ENCODE assay signal across 8 cellular contexts in the genomic region with DNA sequence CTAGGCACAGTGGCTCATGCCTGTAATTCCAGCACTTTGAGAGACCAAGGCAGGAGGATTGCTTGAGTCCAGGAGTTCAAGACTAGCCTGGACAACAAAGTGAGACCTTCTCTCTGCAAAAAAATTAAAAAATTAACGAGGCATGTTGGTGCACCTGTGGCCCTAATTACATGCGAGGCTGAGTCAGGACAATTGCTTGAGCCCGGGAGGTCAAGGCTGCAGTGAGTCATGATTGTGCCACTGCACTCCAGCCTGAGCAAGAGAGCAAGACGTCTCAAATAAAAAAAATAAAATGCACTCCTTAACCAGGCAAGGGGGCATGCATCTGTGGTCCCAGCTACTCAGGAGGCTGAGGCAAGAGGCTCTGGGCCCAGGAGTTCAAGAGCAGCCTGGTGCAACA. TPM values are rescaled to one million over a fixed set of nuclear protein-coding genes. Genes with fewer than 3 reads are reported as not detected.
DNase-seq lines count a peak whose midpoint lies in the region; ATAC-seq, FAIRE-seq and TF ChIP-seq lines count a peak whose summit lies in the region.
"Not testable (repeated sequence)": the region's sequence is repeated elsewhere in the genome, so short reads cannot be mapped to it uniquely, and the experiment has no call there.

No MANE protein-coding gene starts in this region.

- H3K79me2 ChIP-seq in GM23338 (replicated peaks; ENCODE audit: insufficient read depth); GM12878 (ENCODE audit: control insufficient read depth, insufficient read depth, low read length): not testable (repeated sequence)

- not testable (repeated sequence) for ATAC-seq in GM23338, GM12878
- peak; percentile 82 for ATAC-seq in RWPE2 (ENCODE audit: low read depth)

- not testable (repeated sequence) for H3K4me3 Mint-ChIP-seq in GM23338

- not testable (repeated sequence) for H3K4me3 ChIP-seq in BLaER1 treated with 17β-estradiol and CSF1 and Interleukin-3, amounts not matched to agents 10 nM and 100 nM; GM23338; RWPE2 (ENCODE audit: severe bottlenecking); GM12878

- POLR2A ChIA-PET in GM12878 (lab: Charles Lee), result not testable (repeated sequence)

- not testable (repeated sequence) for TF ChIP-seq RAD21 in GM12878 (IDR thresholded peaks at IDR 0.05; ENCODE audit: insufficient read depth, low read depth, low read length)

- intact Hi-C loops in GM12878 (cut with micrococcal nuclease; ENCODE audit: unreplicated experiment), result loop anchor here (2.0 to 5.0 kb wide), 2 partner anchors 51 to 304 kb away; no protein-coding TSS in a partner anchor

- RAD21 ChIA-PET in GM12878 (lab: Charles Lee; ENCODE audit: unreplicated experiment), result not testable (repeated sequence)

- not testable (repeated sequence) for TF ChIP-seq CTCF in GM23338 (conservative IDR thresholded peaks at IDR 0.05; ENCODE audit: low read depth in 2 of 2); RWPE2 (IDR thresholded peaks at IDR 0.05; ENCODE audit: poor library complexity, severe bottlenecking); GM12878 (IDR thresholded peaks at IDR 0.05 in 2 of 3, conservative IDR thresholded peaks at IDR 0.05 in 1 of 3; ENCODE audit: control insufficient read depth in 2 of 3, extremely low read depth in 1 of 3, insufficient read depth in 1 of 3, low read depth in 3 of 3, low read length in 3 of 3)

- not testable (repeated sequence) for H3K36me3 Mint-ChIP-seq in GM23338 (ENCODE audit: low read depth)

- not testable (repeated sequence) for DNase-seq in GM23338 (ENCODE audit: low spot score); RWPE2 (ENCODE audit: low spot score); GM12878 (ENCODE audit: low read depth, low spot score)
- DNase-seq in M059J (ENCODE audit: low read depth) (peak; percentile 82), NOMO-1 (lab: John Stamatoyannopoulos, UW; ENCODE audit: unreplicated experiment in 2 of 2) (peak; percentile 29 to 55), fibroblast of gingiva (ENCODE audit: low read depth) (peak; percentile 4), kidney tubule cell (ENCODE audit: low spot score) (peak; percentile 79)

- not testable (repeated sequence) for BruUV-seq in GM12878 (replicated peaks; lab: Mats Ljungman, UMichigan)

- TF ChIP-seq POLR2A in GM12878 (IDR thresholded peaks at IDR 0.05; ENCODE audit: low read depth, low read length), result not testable (repeated sequence)

- SMC1A ChIA-PET in GM12878 (lab: Charles Lee; ENCODE audit: uncharacterized antibody, unreplicated experiment), result interaction anchor here (0.6 to 1.1 kb wide), 2 partner anchors 52 to 835 kb away, joined by 3 read pairs; no protein-coding TSS in a partner anchor

- peak overlapping the region; percentile 73; the same call in 1 of the 2 replicates for H3K27ac Mint-ChIP-seq in GM23338

- not testable (repeated sequence) for H2AFZ ChIP-seq in GM23338; GM12878 (ENCODE audit: control insufficient read depth, low read depth, low read length)

- H3K27me3 Mint-ChIP-seq in GM23338 (ENCODE audit: insufficient read depth, low read depth, poor library complexity), result not testable (repeated sequence)

- H3F3A ChIP-seq in GM23338 (replicated peaks; ENCODE audit: low read depth), result not testable (repeated sequence)

- in situ Hi-C loops in GM12878 (cut with MboI), result not testable (repeated sequence)

- not testable (repeated sequence) for FAIRE-seq in GM12878 (lab: Jason Lieb, UNC)

- H3K9me3 ChIP-seq in BLaER1 treated with 17β-estradiol and CSF1 and Interleukin-3, amounts not matched to agents 10 nM and 100 nM (replicated peaks in 1 of 11), result peaks cover 7 to 26% (median 22%) of the 10 kb centered on the region in 11 experiments; a peak in 15 of 22 replicates
- not testable (repeated sequence) for H3K9me3 ChIP-seq in RWPE2 (ENCODE audit: severe bottlenecking); GM12878 (replicated peaks; ENCODE audit: control insufficient read depth, insufficient read depth, low read length)

- not testable (repeated sequence) for H3K9ac ChIP-seq in BLaER1 treated with 17β-estradiol and CSF1 and Interleukin-3, amounts not matched to agents 10 nM and 100 nM; GM12878 (ENCODE audit: control insufficient read depth, insufficient read depth, low read length)

- H3K9me2 ChIP-seq in GM23338 (ENCODE audit: insufficient read depth), result not testable (repeated sequence)

- peaks cover 0 to 56% (median 29%) of the 10 kb centered on the region in 11 experiments; a peak in 16 of 22 replicates for H3K36me3 ChIP-seq in BLaER1 treated with 17β-estradiol and CSF1 and Interleukin-3, amounts not matched to agents 10 nM and 100 nM
- H3K36me3 ChIP-seq in GM23338 (ENCODE audit: insufficient read depth); RWPE2 (ENCODE audit: low read depth); GM12878 (ENCODE audit: control insufficient read depth in 2 of 2, insufficient read depth in 2 of 2, low read length in 1 of 2): not testable (repeated sequence)

- H3K27ac ChIP-seq in BLaER1 treated with 17β-estradiol and CSF1 and Interleukin-3, amounts not matched to agents 10 nM and 100 nM; GM23338 (ENCODE audit: low read depth); RWPE2 (ENCODE audit: poor library complexity, severe bottlenecking); GM12878 (ENCODE audit: control insufficient read depth, insufficient read depth): not testable (repeated sequence)

- H3K9me3 Mint-ChIP-seq in GM23338, result not testable (repeated sequence)

- H3K27me3 ChIP-seq in BLaER1 treated with 17β-estradiol and CSF1 and Interleukin-3, amounts not matched to agents 10 nM and 100 nM; GM23338 (ENCODE audit: insufficient read depth); RWPE2 (ENCODE audit: insufficient read depth, poor library complexity, severe bottlenecking); GM12878 (replicated peaks in 1 of 2; ENCODE audit: control insufficient read depth in 2 of 2, insufficient read depth in 2 of 2, low read length in 1 of 2): not testable (repeated sequence)

- H3K4me1 ChIP-seq in BLaER1 treated with 17β-estradiol and CSF1 and Interleukin-3, amounts not matched to agents 10 nM and 100 nM, result peaks cover 28 to 85% (median 57%) of the 10 kb centered on the region in 10 experiments
- H3K4me1 ChIP-seq in GM23338 (ENCODE audit: insufficient read depth); RWPE2 (ENCODE audit: insufficient read depth, poor library complexity, severe bottlenecking): not testable (repeated sequence)
- H3K4me1 ChIP-seq in GM12878 (ENCODE audit: control insufficient read depth, insufficient read depth, low read length), result peaks cover 13% of the 10 kb centered on the region

- peaks cover 0 to 100% (median 92%) of the 10 kb centered on the region in 11 experiments; a peak in 17 of 22 replicates for H4K20me1 ChIP-seq in BLaER1 treated with 17β-estradiol and CSF1 and Interleukin-3, amounts not matched to agents 10 nM and 100 nM
- H4K20me1 ChIP-seq in GM23338 (replicated peaks; ENCODE audit: insufficient read depth); GM12878 (ENCODE audit: control insufficient read depth, insufficient read depth): not testable (repeated sequence)

- CTCF ChIA-PET in GM12878 (lab: Yijun Ruan, JAX), result interaction anchor here (0.9 kb wide), 1 partner anchor 53 kb away, joined by 3 read pairs; a partner anchor contains a TSS

- not testable (repeated sequence) for H3K4me1 Mint-ChIP-seq in GM23338

- H3K4me2 ChIP-seq in BLaER1 treated with 17β-estradiol and CSF1 and Interleukin-3, amounts not matched to agents 10 nM and 100 nM, result peak overlapping the region in 7 of 11 experiments; percentile 6 to 87 (median 65); a peak in 13 of 22 replicates
- H3K4me2 ChIP-seq in GM23338; GM12878 (ENCODE audit: control insufficient read depth, insufficient read depth): not testable (repeated sequence)

- TF ChIP-seq EP300 in GM12878 (IDR thresholded peaks at IDR 0.05; ENCODE audit: borderline replicate concordance in 1 of 2, control insufficient read depth in 1 of 2, low read depth in 2 of 2, low read length in 2 of 2), result not testable (repeated sequence)

- 28% methylated on average over 4 of the region's 4 CpGs for WGBS in GM12878 (ENCODE audit: insufficient coverage, insufficient replicate concordance, low lambda C conversion rate, missing lambda C conversion rate)

TF ChIP-seq in GM12878, 131 proteins besides CTCF, POLR2A, EP300 and RAD21:
- peak; percentile 48; the same call in 1 of the 2 replicates for TF ChIP-seq NR2F1 (conservative IDR thresholded peaks at IDR 0.05)

RNA-seq across cellular contexts. Expression of a gene that starts 53.0 kb away (rescaled TPM):
- 0.27 and 1.8 TPM in 2 replicates for total RNA-seq in GM23338 (2014; rRNA removed; shearing (Covaris generic))
- polyA plus RNA-seq in GM23338 (2016; fragmentation: Nextera tagmentation; extraction: Ambion mirVana) (0.15 and 0.37 TPM in 2 replicates), GM12878 (2011; rRNA removed) (137 and 214 TPM in 2 replicates), GM12878 (2014; fragmentation: Illumina TruSeq; extraction: Trizol) (4.4 and 6.9 TPM in 2 replicates), GM12878 (2014; fragmentation: Nextera tagmentation; extraction: Ambion mirVana) (1 to 10 TPM; 1.3 to 2.7 TPM), GM12878 (2014; rRNA removed) (3.2 and 3.9 TPM in 2 replicates), GM12878 (2016; fragmentation: Nextera tagmentation; extraction: Ambion mirVana) (1 to 10 TPM; 1.4 to 2.1 TPM)
- 0.32 and 1.6 TPM in 2 replicates for total RNA-seq in M059J (2014; rRNA removed; shearing (Covaris generic))
- total RNA-seq in GM12878 (2013; cell fraction: nucleolus; rRNA removed), result 37.2 and 45.4 TPM in 2 replicates
- total RNA-seq in GM12878 (2014; rRNA removed) (6.4 and 7.2 TPM in 2 replicates), GM12878 (2014; rRNA removed; fragmentation: Illumina TruSeq; extraction: Trizol) (6.6 and 7.1 TPM in 2 replicates), GM12878 (2021) (4.9 and 6.8 TPM in 2 replicates)
- polyA plus RNA-seq in GM12878 (2011; ENCODE audit: low read depth), result 2.9 TPM
- polyA plus RNA-seq in GM12878 (2011; cell fraction: cytosol; rRNA removed), result 69.1 and 79.9 TPM in 2 replicates
- 75.6 and 84.1 TPM in 2 replicates for polyA plus RNA-seq in GM12878 (2011; cell fraction: nucleus; rRNA removed)
- polyA plus RNA-seq in GM12878 (2012), result 2.5 and 8.6 TPM in 2 replicates
- 301 and 346 TPM in 2 replicates for polyA minus RNA-seq in GM12878 (2011; rRNA and poly(A)+ RNA removed)
- 106 and 127 TPM in 2 replicates for polyA minus RNA-seq in GM12878 (2011; cell fraction: cytosol; rRNA and poly(A)+ RNA removed)
- 128 and 135 TPM in 2 replicates for polyA minus RNA-seq in GM12878 (2011; cell fraction: nucleus; rRNA and poly(A)+ RNA removed)
